11 cellular contexts compared by ENCODE assay signal in genomic region chr12:1319215-1319614, GRCh38.
DNase-seq lines count a peak whose midpoint lies in the region; ATAC-seq and TF ChIP-seq lines count a peak whose summit lies in the region.
"Had no signal": no experiment of that assay in that cellular context is flagged by ENCODE, and none has a peak within 500 bp of the region (broad histone marks: within the 10 kb centered on the region; RNA-seq: fewer than 3 reads in every experiment).

No MANE protein-coding gene starts in this region.

- no peak overlapping the region for H3K4me3 Mint-ChIP-seq in progenitor cell of endocrine pancreas (ENCODE audit: low read depth)
- no peak overlapping the region for H3K4me3 Mint-ChIP-seq in activated CD8-positive, alpha-beta memory T cell treated with anti-CD3 and anti-CD28 coated beads, Interleukin-2, amount 10 ng/mL, durations not matched to agents 7 days and 5 days
- no peak overlapping the region for H3K4me3 Mint-ChIP-seq in activated CD4-positive, alpha-beta T cell treated with anti-CD3 and anti-CD28 coated beads, Interleukin-2, amount 10 ng/mL, durations not matched to agents 24 days and 14 days
- H3K4me3 Mint-ChIP-seq: activated CD4-positive, alpha-beta T cell treated with anti-CD3 and anti-CD28 coated beads, Interleukin-2, amount 10 ng/mL, durations not matched to agents 7 days and 5 days had no signal

- H3K4me1 ChIP-seq in OCI-LY3 (ENCODE audit: low read length) = peaks cover 34% of the 10 kb centered on the region
- peaks cover 10 to 32% (median 11%) of the 10 kb centered on the region in 3 donors for H3K4me1 ChIP-seq in esophagus squamous epithelium

- intact Hi-C loops in esophagus squamous epithelium (cut with DNase I) = no loop called here
- intact Hi-C loops in activated CD4-positive, alpha-beta T cell treated with anti-CD3 and anti-CD28 coated beads, Interleukin-2, amount 10 ng/mL, durations not matched to agents 24 days and 14 days (cut with micrococcal nuclease) = no loop called here

- 38 to 47% methylated on average over 2 of the region's 2 CpGs for WGBS in esophagus squamous epithelium, 2 donors

- H3K36me3 Mint-ChIP-seq in progenitor cell of endocrine pancreas (ENCODE audit: insufficient read depth) = peaks cover 22% of the 10 kb centered on the region
- H3K36me3 Mint-ChIP-seq in activated CD8-positive, alpha-beta memory T cell treated with anti-CD3 and anti-CD28 coated beads, Interleukin-2, amount 10 ng/mL, durations not matched to agents 7 days and 5 days = peaks cover 9% of the 10 kb centered on the region
- H3K36me3 Mint-ChIP-seq in activated CD4-positive, alpha-beta T cell treated with anti-CD3 and anti-CD28 coated beads, Interleukin-2, amount 10 ng/mL, durations not matched to agents 24 days and 14 days (ENCODE audit: low read depth) = peaks cover 8% of the 10 kb centered on the region

- H3K9ac ChIP-seq in OCI-LY3 (ENCODE audit: low read length) = no peak overlapping the region

- no peak for TF ChIP-seq CTCF in OCI-LY3 (IDR thresholded peaks at IDR 0.05; ENCODE audit: low read depth, low read length)
- no peak for TF ChIP-seq CTCF in esophagus squamous epithelium (IDR thresholded peaks at IDR 0.05)
- no peak for TF ChIP-seq CTCF in progenitor cell of endocrine pancreas (IDR thresholded peaks at IDR 0.05; ENCODE audit: unreplicated experiment)

- H3K9me3 ChIP-seq in OCI-LY3 (ENCODE audit: insufficient read depth, low read length) (peaks cover 3% of the 10 kb centered on the region; the same call in 1 of the 2 replicates), esophagus squamous epithelium (no peaks in the 10 kb centered on the region)
- H3K9me3 ChIP-seq: HAP-1 had no signal

- H3K27ac ChIP-seq in OCI-LY3 (ENCODE audit: low read length) (peak overlapping the region; percentile 27), esophagus squamous epithelium (peak overlapping the region; percentile 52 to 70 (median 58))

- peaks cover 7% of the 10 kb centered on the region for H3K36me3 ChIP-seq in OCI-LY3 (replicated peaks; ENCODE audit: low read depth, low read length)
- H3K36me3 ChIP-seq in esophagus squamous epithelium = peaks cover 0 to 16% (median 0%) of the 10 kb centered on the region in 3 donors
- H3K36me3 ChIP-seq: HAP-1 had no signal

- H3K4me2 ChIP-seq in OCI-LY3 (ENCODE audit: low read length) = peak overlapping the region; percentile 43

- no peak for TF ChIP-seq POLR2A in esophagus squamous epithelium (IDR thresholded peaks at IDR 0.05)

- H3K27me3 Mint-ChIP-seq in progenitor cell of endocrine pancreas = no peaks in the 10 kb centered on the region
- no peaks in the 10 kb centered on the region for H3K27me3 Mint-ChIP-seq in activated CD8-positive, alpha-beta memory T cell treated with anti-CD3 and anti-CD28 coated beads, Interleukin-2, amount 10 ng/mL, durations not matched to agents 7 days and 5 days
- H3K27me3 Mint-ChIP-seq in activated CD4-positive, alpha-beta T cell treated with anti-CD3 and anti-CD28 coated beads, Interleukin-2, amount 10 ng/mL, durations not matched to agents 24 days and 14 days = no peaks in the 10 kb centered on the region
- H3K27me3 Mint-ChIP-seq: activated CD4-positive, alpha-beta T cell treated with anti-CD3 and anti-CD28 coated beads, Interleukin-2, amount 10 ng/mL, durations not matched to agents 7 days and 5 days had no signal

- DNase-seq in GM03348 (ENCODE audit: low spot score) = peak; percentile 40
- no peak for DNase-seq in esophagus squamous epithelium (lab: John Stamatoyannopoulos, UW)
- no peak for DNase-seq in progenitor cell of endocrine pancreas (ENCODE audit: low spot score, unreplicated experiment)
- no peak for DNase-seq in iPS-NIHi11 (ENCODE audit: low spot score)
- no peak for DNase-seq in activated CD8-positive, alpha-beta memory T cell treated with anti-CD3 and anti-CD28 coated beads, Interleukin-2, amount 10 ng/mL, durations not matched to agents 7 days and 5 days
- no peak for DNase-seq in activated CD4-positive, alpha-beta T cell treated with anti-CD3 and anti-CD28 coated beads, Interleukin-2, amount 10 ng/mL, durations not matched to agents 24 days and 14 days
- DNase-seq: activated CD4-positive, alpha-beta T cell treated with anti-CD3 and anti-CD28 coated beads, Interleukin-2, amount 10 ng/mL, durations not matched to agents 7 days and 5 days; activated effector memory CD4-positive, alpha-beta T cell treated with anti-CD3 and anti-CD28 coated beads, Interleukin-2, amount 50 U/mL, for 16 hours had no signal

- H3K4me1 Mint-ChIP-seq in progenitor cell of endocrine pancreas (ENCODE audit: low read depth) = peaks cover 14% of the 10 kb centered on the region
- peaks cover 3% of the 10 kb centered on the region for H3K4me1 Mint-ChIP-seq in activated CD8-positive, alpha-beta memory T cell treated with anti-CD3 and anti-CD28 coated beads, Interleukin-2, amount 10 ng/mL, durations not matched to agents 7 days and 5 days
- peaks cover 6% of the 10 kb centered on the region for H3K4me1 Mint-ChIP-seq in activated CD4-positive, alpha-beta T cell treated with anti-CD3 and anti-CD28 coated beads, Interleukin-2, amount 10 ng/mL, durations not matched to agents 24 days and 14 days
- H3K4me1 Mint-ChIP-seq: activated CD4-positive, alpha-beta T cell treated with anti-CD3 and anti-CD28 coated beads, Interleukin-2, amount 10 ng/mL, durations not matched to agents 7 days and 5 days had no signal

- CTCF ChIA-PET in activated CD8-positive, alpha-beta memory T cell treated with anti-CD3 and anti-CD28 coated beads, Interleukin-2, amount 10 ng/mL, durations not matched to agents 7 days and 5 days (lab: Charles Lee) = no interaction called here

- H4K20me1 ChIP-seq in OCI-LY3 (ENCODE audit: insufficient read depth, low read length) = no peaks in the 10 kb centered on the region

- H3K27ac Mint-ChIP-seq in progenitor cell of endocrine pancreas = peak overlapping the region; percentile 65
- H3K27ac Mint-ChIP-seq in activated CD8-positive, alpha-beta memory T cell treated with anti-CD3 and anti-CD28 coated beads, Interleukin-2, amount 10 ng/mL, durations not matched to agents 7 days and 5 days = no peak overlapping the region
- H3K27ac Mint-ChIP-seq in activated CD4-positive, alpha-beta T cell treated with anti-CD3 and anti-CD28 coated beads, Interleukin-2, amount 10 ng/mL, durations not matched to agents 24 days and 14 days = no peak overlapping the region
- H3K27ac Mint-ChIP-seq: activated CD4-positive, alpha-beta T cell treated with anti-CD3 and anti-CD28 coated beads, Interleukin-2, amount 10 ng/mL, durations not matched to agents 7 days and 5 days had no signal

- H3K27me3 ChIP-seq in OCI-LY3 (ENCODE audit: low read depth, low read length) (no peaks in the 10 kb centered on the region), esophagus squamous epithelium (no peaks in the 10 kb centered on the region)

- H3K4me3 ChIP-seq in OCI-LY3 (ENCODE audit: low read length) (no peak overlapping the region), esophagus squamous epithelium (no peak overlapping the region)
- H3K4me3 ChIP-seq: HAP-1 had no signal

- peaks cover 4% of the 10 kb centered on the region for H3K9me3 Mint-ChIP-seq in progenitor cell of endocrine pancreas (ENCODE audit: low read depth)
- H3K9me3 Mint-ChIP-seq in activated CD8-positive, alpha-beta memory T cell treated with anti-CD3 and anti-CD28 coated beads, Interleukin-2, amount 10 ng/mL, durations not matched to agents 7 days and 5 days (ENCODE audit: low read depth) = peaks cover 2% of the 10 kb centered on the region
- H3K9me3 Mint-ChIP-seq in activated CD4-positive, alpha-beta T cell treated with anti-CD3 and anti-CD28 coated beads, Interleukin-2, amount 10 ng/mL, durations not matched to agents 24 days and 14 days = no peaks in the 10 kb centered on the region

- H3K79me2 ChIP-seq in OCI-LY3 (ENCODE audit: low read length) = no peaks in the 10 kb centered on the region

- H2AFZ ChIP-seq in OCI-LY3 (ENCODE audit: low read depth, low read length) = no peak overlapping the region

- no peak for ATAC-seq in HG02763 (IDR thresholded peaks at IDR 0.05; ENCODE audit: unreplicated experiment)
- ATAC-seq in activated CD8-positive, alpha-beta memory T cell treated with anti-CD3 and anti-CD28 coated beads, Interleukin-2, amount 10 ng/mL, durations not matched to agents 7 days and 5 days = no peak
